In genomic region chr16:79331064-79331463, GRCh38 we compare ENCODE assay signal across 6 cellular contexts.
"Had no signal": no experiment of that assay in that cellular context is flagged by ENCODE, and none has a peak within 500 bp of the region (broad histone marks: within the 10 kb centered on the region; RNA-seq: fewer than 3 reads in every experiment).

No MANE protein-coding gene starts in this region.

- DNase-seq: GM23248, GOT3, H9, HCEC 1CT, IMR-90 had no signal

- H3K4me3 ChIP-seq: GM23248, K562 had no signal

- ATAC-seq: K562 had no signal

- H3K27ac Mint-ChIP-seq: H9 had no signal

- H3K27ac ChIP-seq: GM23248 had no signal

- H3K4me3 Mint-ChIP-seq: H9 had no signal

- H3K9me3 Mint-ChIP-seq: H9 had no signal

- H3K9ac ChIP-seq: GM23248 had no signal
